In genomic region chr4:152979731-152980330, GRCh38 we compare ENCODE assay signal across 30 cellular contexts.
"Had no signal": no experiment of that assay in that cellular context is flagged by ENCODE, and none has a peak within 500 bp of the region (broad histone marks: within the 10 kb centered on the region; RNA-seq: fewer than 3 reads in every experiment).

No MANE protein-coding gene starts in this region.

- H3K4me3 Mint-ChIP-seq: activated CD4-positive, alpha-beta memory T cell treated with anti-CD3 and anti-CD28 coated beads for 36 hours; activated CD4-positive, alpha-beta T cell treated with anti-CD3 and anti-CD28 coated beads, Interleukin-2, amount 10 ng/mL, durations not matched to agents 24 days and 14 days; activated naive CD4-positive, alpha-beta T cell treated with anti-CD3 and anti-CD28 coated beads, Interleukin-2, amount 10 ng/mL, durations not matched to agents 7 days and 5 days; activated T-helper 1 cell treated with anti-CD3 and anti-CD28 coated beads, Interleukin-12 subunit alpha, Interleukin-12 subunit beta, Interleukin-2, Interleukin-4 antibody, amounts not matched to agents 30 ng/mL and 10 ng/mL and 1 ng/mL, durations not matched to agents 14 hours and 24 hours and 36 hours; nephron; stimulated activated memory B cell treated with anti-CD40 and anti-IgM and Interleukin-4, amounts not matched to agents 10 μg/mL and 1 μg/mL and 100 μg/mL, for 72 hours; T-helper 1 cell treated with Interleukin-12 subunit alpha and Interleukin-12 subunit beta and Interleukin-4 antibody, amounts not matched to agents 30 μg/mL and 1 μg/mL, for 36 hours had no signal

- H3K27ac Mint-ChIP-seq: activated CD4-positive, alpha-beta memory T cell treated with anti-CD3 and anti-CD28 coated beads for 36 hours; activated CD4-positive, alpha-beta T cell treated with anti-CD3 and anti-CD28 coated beads, Interleukin-2, amount 10 ng/mL, durations not matched to agents 24 days and 14 days; activated naive CD4-positive, alpha-beta T cell treated with anti-CD3 and anti-CD28 coated beads, Interleukin-2, amount 10 ng/mL, durations not matched to agents 7 days and 5 days; activated T-helper 1 cell treated with anti-CD3 and anti-CD28 coated beads, Interleukin-12 subunit alpha, Interleukin-12 subunit beta, Interleukin-2, Interleukin-4 antibody, amounts not matched to agents 30 ng/mL and 10 ng/mL and 1 ng/mL, durations not matched to agents 14 hours and 24 hours and 36 hours; nephron; stimulated activated memory B cell treated with anti-CD40 and anti-IgM and Interleukin-4, amounts not matched to agents 10 μg/mL and 1 μg/mL and 100 μg/mL, for 72 hours; T-helper 1 cell treated with Interleukin-12 subunit alpha and Interleukin-12 subunit beta and Interleukin-4 antibody, amounts not matched to agents 30 μg/mL and 1 μg/mL, for 36 hours had no signal

- H3K4me3 ChIP-seq: coronary artery, dorsolateral prefrontal cortex, left ventricle myocardium inferior, lung, ovary, prostate gland, skin epidermis, suprapubic skin, tibial nerve, uterus had no signal

- H3K36me3 ChIP-seq: left ventricle myocardium inferior, ovary, prostate gland, uterus had no signal

- H3K27me3 ChIP-seq: dorsolateral prefrontal cortex, ovary, suprapubic skin, tibial nerve, uterus had no signal

- H3K4me1 Mint-ChIP-seq: activated CD4-positive, alpha-beta T cell treated with anti-CD3 and anti-CD28 coated beads, Interleukin-2, amount 10 ng/mL, durations not matched to agents 24 days and 14 days; activated naive CD4-positive, alpha-beta T cell treated with anti-CD3 and anti-CD28 coated beads, Interleukin-2, amount 10 ng/mL, durations not matched to agents 7 days and 5 days; nephron; stimulated activated memory B cell treated with anti-CD40 and anti-IgM and Interleukin-4, amounts not matched to agents 10 μg/mL and 1 μg/mL and 100 μg/mL, for 72 hours had no signal

- H3K9me3 Mint-ChIP-seq: activated CD4-positive, alpha-beta memory T cell treated with anti-CD3 and anti-CD28 coated beads for 36 hours; activated CD4-positive, alpha-beta T cell treated with anti-CD3 and anti-CD28 coated beads, Interleukin-2, amount 10 ng/mL, durations not matched to agents 24 days and 14 days; activated naive CD4-positive, alpha-beta T cell treated with anti-CD3 and anti-CD28 coated beads, Interleukin-2, amount 10 ng/mL, durations not matched to agents 7 days and 5 days; activated T-helper 1 cell treated with anti-CD3 and anti-CD28 coated beads, Interleukin-12 subunit alpha, Interleukin-12 subunit beta, Interleukin-2, Interleukin-4 antibody, amounts not matched to agents 30 ng/mL and 10 ng/mL and 1 ng/mL, durations not matched to agents 14 hours and 24 hours and 36 hours; nephron; stimulated activated memory B cell treated with anti-CD40 and anti-IgM and Interleukin-4, amounts not matched to agents 10 μg/mL and 1 μg/mL and 100 μg/mL, for 72 hours; T-helper 1 cell treated with Interleukin-12 subunit alpha and Interleukin-12 subunit beta and Interleukin-4 antibody, amounts not matched to agents 30 μg/mL and 1 μg/mL, for 36 hours had no signal

- H3K9me3 ChIP-seq: left ventricle myocardium inferior, ovary, prostate gland, suprapubic skin, tibial nerve, uterus had no signal

- H3K27ac ChIP-seq: coronary artery, dorsolateral prefrontal cortex, left ventricle myocardium inferior, ovary, skin epidermis, suprapubic skin, tibial nerve, uterus, WERI-Rb-1 had no signal

- H3K27me3 Mint-ChIP-seq: stimulated activated memory B cell treated with anti-CD40 and anti-IgM and Interleukin-4, amounts not matched to agents 10 μg/mL and 1 μg/mL and 100 μg/mL, for 72 hours had no signal

- DNase-seq: activated CD4-positive, alpha-beta memory T cell treated with anti-CD3 and anti-CD28 coated beads for 36 hours; activated CD4-positive, alpha-beta T cell treated with anti-CD3 and anti-CD28 coated beads, Interleukin-2, amount 10 ng/mL, durations not matched to agents 24 days and 14 days; activated CD8-positive, alpha-beta memory T cell treated with anti-CD3 and anti-CD28 coated beads, Interleukin-2, amount 50 U/mL, for 4 hours; activated effector memory CD4-positive, alpha-beta T cell treated with anti-CD3 and anti-CD28 coated beads, Interleukin-2, amount 50 U/mL, for 16 hours; activated naive CD4-positive, alpha-beta T cell treated with anti-CD3 and anti-CD28 coated beads, Interleukin-2, amount 10 ng/mL, durations not matched to agents 7 days and 5 days; activated T-cell treated with anti-CD3 and anti-CD28 coated beads, Interleukin-2, amount 50 U/mL, for 1 hour; amniotic stem cell; dorsolateral prefrontal cortex; effector memory CD4-positive, alpha-beta T cell; left ventricle myocardium inferior; ovary; retina; stimulated activated CD4-positive, alpha-beta T cell treated with anti-CD3 and anti-CD28 coated beads, Interleukin-4, amount 100 ng/mL, for 4 hours; stimulated activated CD8-positive, alpha-beta memory T cell treated with anti-CD3 and anti-CD28 coated beads, Interleukin-4, amount 100 ng/mL, for 48 hours; SW 1271; T-helper 9 cell; uterus; WERI-Rb-1 had no signal

- H3K4me1 ChIP-seq: left ventricle myocardium inferior, prostate gland, suprapubic skin, tibial nerve, uterus had no signal

- ATAC-seq: activated CD4-positive, CD25-positive, alpha-beta regulatory T cell treated with anti-CD3 and anti-CD28 coated beads, Interleukin-2, amount 50 U/mL, for 24 hours; sciatic nerve; stimulated activated memory B cell treated with anti-CD40 and anti-IgM and Interleukin-4, amounts not matched to agents 10 μg/mL and 1 μg/mL and 100 μg/mL, for 72 hours had no signal

- H3K36me3 Mint-ChIP-seq: activated CD4-positive, alpha-beta memory T cell treated with anti-CD3 and anti-CD28 coated beads for 36 hours; activated naive CD4-positive, alpha-beta T cell treated with anti-CD3 and anti-CD28 coated beads, Interleukin-2, amount 10 ng/mL, durations not matched to agents 7 days and 5 days; stimulated activated memory B cell treated with anti-CD40 and anti-IgM and Interleukin-4, amounts not matched to agents 10 μg/mL and 1 μg/mL and 100 μg/mL, for 72 hours had no signal
